1 cellular context compared by ENCODE assay signal in the genomic region with DNA sequence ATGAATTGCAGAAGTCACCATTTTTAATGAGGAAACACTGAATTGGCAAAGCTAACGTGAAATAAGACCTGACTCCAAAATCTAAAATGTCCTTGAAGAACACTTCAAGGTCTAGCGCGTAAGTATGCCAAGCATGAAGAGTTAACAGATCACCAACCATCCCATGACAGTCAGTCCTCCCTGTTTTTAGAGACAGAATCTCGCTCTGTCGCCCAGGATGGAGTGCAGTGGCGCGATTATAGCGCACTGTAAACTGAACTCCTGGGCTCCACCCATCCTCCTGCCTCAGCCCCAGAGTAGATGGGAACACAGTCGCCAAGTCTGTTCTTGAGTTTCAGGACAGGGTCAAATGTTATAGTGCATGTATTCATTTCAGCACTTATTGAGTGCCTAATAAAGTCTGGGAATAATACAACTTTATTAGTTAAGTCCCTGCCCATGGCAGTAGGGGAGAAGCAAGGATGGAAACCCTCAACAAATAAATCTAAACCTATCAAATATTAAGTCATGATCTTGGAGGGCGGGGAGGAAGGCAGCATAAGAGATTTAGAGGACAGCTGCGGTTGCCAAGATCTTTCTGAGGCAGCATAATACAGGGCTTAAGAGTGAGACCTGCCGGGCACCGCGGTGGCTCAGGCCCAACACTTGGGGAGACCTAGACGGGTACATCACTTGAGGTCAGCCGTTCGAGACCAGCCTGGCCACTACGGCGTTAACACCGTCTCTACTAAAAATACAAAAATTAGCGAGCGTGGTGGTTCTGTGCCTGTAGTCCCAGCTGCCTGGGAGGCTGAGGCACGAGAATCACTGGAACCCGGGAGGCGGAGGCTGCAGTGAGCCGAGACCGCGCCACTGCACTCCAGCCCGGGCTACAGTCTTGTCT.
TF ChIP-seq lines count a peak whose summit lies in the region.

No MANE protein-coding gene starts in this region.

TF ChIP-seq in IMR-90, 13 proteins besides CTCF, POLR2A, EP300 and RAD21 (continued from another document):
- TF ChIP-seq, protein P1, sequence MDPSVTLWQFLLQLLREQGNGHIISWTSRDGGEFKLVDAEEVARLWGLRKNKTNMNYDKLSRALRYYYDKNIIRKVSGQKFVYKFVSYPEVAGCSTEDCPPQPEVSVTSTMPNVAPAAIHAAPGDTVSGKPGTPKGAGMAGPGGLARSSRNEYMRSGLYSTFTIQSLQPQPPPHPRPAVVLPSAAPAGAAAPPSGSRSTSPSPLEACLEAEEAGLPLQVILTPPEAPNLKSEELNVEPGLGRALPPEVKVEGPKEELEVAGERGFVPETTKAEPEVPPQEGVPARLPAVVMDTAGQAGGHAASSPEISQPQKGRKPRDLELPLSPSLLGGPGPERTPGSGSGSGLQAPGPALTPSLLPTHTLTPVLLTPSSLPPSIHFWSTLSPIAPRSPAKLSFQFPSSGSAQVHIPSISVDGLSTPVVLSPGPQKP (IDR thresholded peaks at IDR 0.05; ENCODE audit: borderline replicate concordance, low read depth, low read length) = no peak
- TF ChIP-seq MXI1 (IDR thresholded peaks at IDR 0.05; ENCODE audit: borderline replicate concordance, low read depth, low read length) (no peak), MAFK (IDR thresholded peaks at IDR 0.05; ENCODE audit: low read depth, low read length) (no peak), BHLHE40 (IDR thresholded peaks at IDR 0.05; ENCODE audit: low read depth, low read length) (no peak), NFE2L2 (IDR thresholded peaks at IDR 0.05; ENCODE audit: low read depth, low read length) (no peak), RCOR1 (IDR thresholded peaks at IDR 0.05; ENCODE audit: insufficient replicate concordance, low read length) (no peak), FOS (IDR thresholded peaks at IDR 0.05; ENCODE audit: low read depth, low read length) (no peak), CEBPB (IDR thresholded peaks at IDR 0.05; ENCODE audit: low read depth, low read length) (no peak), CHD1 (IDR thresholded peaks at IDR 0.05; ENCODE audit: low read depth, low read length) (no peak)
- TF ChIP-seq, protein P2, sequence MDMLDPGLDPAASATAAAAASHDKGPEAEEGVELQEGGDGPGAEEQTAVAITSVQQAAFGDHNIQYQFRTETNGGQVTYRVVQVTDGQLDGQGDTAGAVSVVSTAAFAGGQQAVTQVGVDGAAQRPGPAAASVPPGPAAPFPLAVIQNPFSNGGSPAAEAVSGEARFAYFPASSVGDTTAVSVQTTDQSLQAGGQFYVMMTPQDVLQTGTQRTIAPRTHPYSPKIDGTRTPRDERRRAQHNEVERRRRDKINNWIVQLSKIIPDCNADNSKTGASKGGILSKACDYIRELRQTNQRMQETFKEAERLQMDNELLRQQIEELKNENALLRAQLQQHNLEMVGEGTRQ (IDR thresholded peaks at IDR 0.05; ENCODE audit: low read depth, low read length) = no peak
TF ChIP-seq in IMR-90: peak in this region for 0.
